ENCODE assay signal across 8 cellular contexts in genomic region chr2:28377984-28378678, GRCh38. TPM values are rescaled to one million over a fixed set of nuclear protein-coding genes. Genes with fewer than 3 reads are reported as not detected.
DNase-seq lines count a peak whose midpoint lies in the region; ATAC-seq lines count a peak whose summit lies in the region.

No MANE protein-coding gene starts in this region.

- DNase-seq in AG20443 (ENCODE audit: low spot score) (peak; percentile 32), KBM-7 (peak; percentile 74), UCSD-AML1 (lab: John Stamatoyannopoulos, UW; ENCODE audit: unreplicated experiment) (peak; percentile 68), mucosa of gallbladder (ENCODE audit: low spot score) (peak; percentile 84), NCI-H2196 treated with DMSO at 0.1 percent for 48 hours (lab: John Stamatoyannopoulos, UW; ENCODE audit: unreplicated experiment) (no peak), putamen (ENCODE audit: low spot score) (no peak)
- DNase-seq in activated CD4-positive, CD25-positive, alpha-beta regulatory T cell (lab: John Stamatoyannopoulos, UW): no peak

- in situ Hi-C loops in KBM-7 (cut with MboI; ENCODE audit: low pct_unique_long_range_greater_than_20kb, low sequenced_read_pairs): no loop called here

- ATAC-seq in GM21528 (IDR thresholded peaks at IDR 0.05; ENCODE audit: low FRiP score, unreplicated experiment): no peak

RNA-seq across cellular contexts. Expression of gene FOSL2, which starts 14.5 kb away (rescaled TPM):
- total RNA-seq in mucosa of gallbladder: 162 TPM

Comparison
In these comparisons a context has a peak if more than half of its experiments do, and no peak if none do; other contexts are left out.
1. DNase-seq: peak in AG20443 (single experiment), KBM-7 (single experiment), UCSD-AML1 (single experiment) and mucosa of gallbladder (single experiment); none in NCI-H2196 treated with DMSO at 0.1 percent for 48 hours (single experiment), activated CD4-positive, CD25-positive, alpha-beta regulatory T cell (0 of 4) and putamen (single experiment).